ENCODE assay signal across 8 cellular contexts in genomic region chrX:71111141-71111843, GRCh38. TPM values are rescaled to one million over a fixed set of nuclear protein-coding genes. Genes with fewer than 3 reads are reported as not detected.
DNase-seq lines count a peak whose midpoint lies in the region; ATAC-seq and TF ChIP-seq lines count a peak whose summit lies in the region.

Gene IL2RG, minus strand, starts transcription at chrX:71111577. Its CDS starts 38 bp downstream, at chrX:71111539.

- TF ChIP-seq POLR2A in GM18951 (IDR thresholded peaks at IDR 0.05; ENCODE audit: extremely low read depth, insufficient read depth, insufficient read length): peak; percentile 76

- in situ Hi-C loops in GM18951 (cut with MboI; ENCODE audit: low sequenced_read_pairs, unreplicated experiment): no loop called here

- ATAC-seq in HG03097 (IDR thresholded peaks at IDR 0.05; ENCODE audit: low FRiP score, unreplicated experiment): peak; percentile 77

- no peaks in the 10 kb centered on the region for H3K9me3 ChIP-seq in colonic mucosa

- intact Hi-C loops in colonic mucosa (cut with DNase I): no loop called here

- H3K4me1 ChIP-seq in colonic mucosa: no peaks in the 10 kb centered on the region

- H3K9ac ChIP-seq in colonic mucosa (ENCODE audit: low read depth in 2 of 2, low read length in 2 of 2): peak within 1 kb of the TSS in 1 of 2 donors; percentile 56

- H3K36me3 ChIP-seq in colonic mucosa: no peaks in the 10 kb centered on the region

- peak within 1 kb of the TSS; percentile 66 for H3K27ac ChIP-seq in colonic mucosa

- DNase-seq in T-helper 9 cell: peak; percentile 72
- peak; percentile 70 for DNase-seq in colonic mucosa
- DNase-seq in stimulated activated CD8-positive, alpha-beta memory T cell treated with anti-CD3 and anti-CD28 coated beads, Interleukin-2, amount 100 ng/mL, for 1 hour (ENCODE audit: low read depth in 2 of 2): peak; percentile 46 to 58
- DNase-seq in medulla oblongata (ENCODE audit: extremely low spot score): no peak
- no peak for DNase-seq in AG08395 (ENCODE audit: low spot score)
- DNase-seq in glomerular visceral epithelial cell (ENCODE audit: extremely low spot score): no peak

- TF ChIP-seq CTCF in colonic mucosa (IDR thresholded peaks at IDR 0.05): no peak

- peak within 1 kb of the TSS; percentile 14 for H3K4me3 ChIP-seq in colonic mucosa

- no peaks in the 10 kb centered on the region for H3K27me3 ChIP-seq in colonic mucosa

RNA-seq across cellular contexts. Expression of gene IL2RG, which starts in this region (rescaled TPM):
- 10 to 100 TPM; 46.0 to 61.0 TPM for total RNA-seq in colonic mucosa

Comparison
In these comparisons a context has a peak if more than half of its experiments do, and no peak if none do; other contexts are left out.
1. DNase-seq: peak in T-helper 9 cell (single experiment), colonic mucosa (single experiment) and stimulated activated CD8-positive, alpha-beta memory T cell treated with anti-CD3 and anti-CD28 coated beads, Interleukin-2, amount 100 ng/mL, for 1 hour (2 of 2); none in medulla oblongata (single experiment), AG08395 (single experiment) and glomerular visceral epithelial cell (single experiment).